ENCODE assay signal across 9 cellular contexts in the genomic region with DNA sequence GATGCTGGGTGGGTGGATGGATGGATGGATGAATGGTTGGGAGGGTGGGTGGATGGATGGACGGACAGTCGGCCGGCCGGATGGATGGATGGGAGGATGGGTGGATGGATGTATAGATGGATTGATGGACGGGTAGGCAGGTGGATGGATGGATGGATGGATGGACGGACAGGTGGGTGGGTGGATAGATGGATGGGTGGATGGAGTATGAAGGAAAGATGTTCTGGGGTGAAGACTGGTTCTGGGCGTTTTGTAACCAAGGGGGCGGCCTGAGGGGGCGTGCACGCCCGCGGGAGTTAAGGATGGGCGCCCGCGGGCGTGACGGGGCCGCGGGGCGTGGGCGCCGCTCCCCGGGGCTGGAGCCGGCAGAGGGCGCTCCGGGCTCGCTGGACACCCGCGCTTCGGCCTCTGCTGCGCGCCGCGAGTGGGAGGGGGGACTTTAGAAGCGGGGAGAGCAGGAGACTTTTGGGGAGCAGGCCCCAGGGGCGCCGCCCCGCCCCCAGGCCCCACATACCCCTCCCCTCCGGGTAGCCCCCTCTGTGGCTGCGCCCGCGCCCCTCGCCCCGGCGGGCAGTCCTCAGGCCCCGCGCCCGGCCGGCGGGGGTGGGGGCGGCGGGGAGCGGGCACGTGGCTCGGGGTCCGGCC. TPM values are rescaled to one million over a fixed set of nuclear protein-coding genes. Genes with fewer than 3 reads are reported as not detected.
DNase-seq lines count a peak whose midpoint lies in the region; ATAC-seq and TF ChIP-seq lines count a peak whose summit lies in the region.
"Had no signal": no experiment of that assay in that cellular context is flagged by ENCODE, and none has a peak within 500 bp of the region (broad histone marks: within the 10 kb centered on the region; RNA-seq: fewer than 3 reads in every experiment).

A gene (plus strand): TSS at position 407 of the 645 bp plus-strand sequence. CDS start 405 bp downstream, outside the sequence.

- no peak for ATAC-seq in activated naive CD8-positive, alpha-beta T cell treated with anti-CD3 and anti-CD28 coated beads, Interleukin-2, amount 10 ng/mL, durations not matched to agents 7 days and 5 days (ENCODE audit: low read depth)
- ATAC-seq in heart right ventricle (peak in 6 of 8 donors; percentile 22 to 65 (median 42)), HG02884 (IDR thresholded peaks at IDR 0.05; ENCODE audit: unreplicated experiment) (no peak), GM18520 (IDR thresholded peaks at IDR 0.05; ENCODE audit: unreplicated experiment) (no peak)

- H3K4me1 Mint-ChIP-seq in activated naive CD8-positive, alpha-beta T cell treated with anti-CD3 and anti-CD28 coated beads, Interleukin-2, amount 10 ng/mL, durations not matched to agents 7 days and 5 days: peaks cover 2% of the 10 kb centered on the region
- H3K4me1 Mint-ChIP-seq in progenitor cell of endocrine pancreas (ENCODE audit: low read depth): no peaks in the 10 kb centered on the region

- peaks cover 0 to 23% (median 0%) of the 10 kb centered on the region in 9 donors for H3K36me3 ChIP-seq in heart right ventricle

- H3K27ac ChIP-seq in heart right ventricle: no peak within 1 kb of the TSS

- H3K27ac Mint-ChIP-seq in activated naive CD8-positive, alpha-beta T cell treated with anti-CD3 and anti-CD28 coated beads, Interleukin-2, amount 10 ng/mL, durations not matched to agents 7 days and 5 days: peak within 1 kb of the TSS; percentile 74
- H3K27ac Mint-ChIP-seq in progenitor cell of endocrine pancreas: no peak within 1 kb of the TSS

- DNase-seq in EL (peak; percentile 30), HT-29 (ENCODE audit: low spot score) (peak; percentile 27), heart right ventricle (peak; percentile 40 to 62), progenitor cell of endocrine pancreas (ENCODE audit: low spot score, unreplicated experiment) (peak; percentile 49), mesenteric fat pad (ENCODE audit: low spot score) (no peak)
- peak; percentile 60 for DNase-seq in activated naive CD8-positive, alpha-beta T cell treated with anti-CD3 and anti-CD28 coated beads, Interleukin-2, amount 10 ng/mL, durations not matched to agents 7 days and 5 days

- peak within 1 kb of the TSS in 9 of 10 donors; percentile 29 to 47 (median 38) for H3K4me3 ChIP-seq in heart right ventricle

- H3K36me3 Mint-ChIP-seq in activated naive CD8-positive, alpha-beta T cell treated with anti-CD3 and anti-CD28 coated beads, Interleukin-2, amount 10 ng/mL, durations not matched to agents 7 days and 5 days: no peaks in the 10 kb centered on the region
- H3K36me3 Mint-ChIP-seq in progenitor cell of endocrine pancreas (ENCODE audit: insufficient read depth): no peaks in the 10 kb centered on the region

- peak within 1 kb of the TSS; percentile 61 for H3K4me3 Mint-ChIP-seq in activated naive CD8-positive, alpha-beta T cell treated with anti-CD3 and anti-CD28 coated beads, Interleukin-2, amount 10 ng/mL, durations not matched to agents 7 days and 5 days
- peak within 1 kb of the TSS; percentile 66 for H3K4me3 Mint-ChIP-seq in progenitor cell of endocrine pancreas (ENCODE audit: low read depth)

- intact Hi-C loops in heart right ventricle (cut with DNase I): loop anchor here in 8 of 10 donors (2.0 to 10.0 kb wide), 11 partner anchors 74 to 517 kb away; a partner anchor contains a TSS

- TF ChIP-seq CTCF in heart right ventricle (IDR thresholded peaks at IDR 0.05) (peak; percentile 33 to 81 (median 69)), progenitor cell of endocrine pancreas (IDR thresholded peaks at IDR 0.05; ENCODE audit: unreplicated experiment) (peak; percentile 89)

- H3K4me1 ChIP-seq in heart right ventricle: peaks cover 0 to 9% (median 0%) of the 10 kb centered on the region in 9 donors

- peaks cover 16% of the 10 kb centered on the region for H3K27me3 Mint-ChIP-seq in activated naive CD8-positive, alpha-beta T cell treated with anti-CD3 and anti-CD28 coated beads, Interleukin-2, amount 10 ng/mL, durations not matched to agents 7 days and 5 days
- H3K27me3 Mint-ChIP-seq in progenitor cell of endocrine pancreas: peaks cover 10% of the 10 kb centered on the region

- H3K27me3 ChIP-seq in heart right ventricle: peaks cover 0 to 24% (median 8%) of the 10 kb centered on the region in 7 donors

- POLR2A ChIA-PET in activated naive CD8-positive, alpha-beta T cell treated with anti-CD3 and anti-CD28 coated beads, Interleukin-2, amount 10 ng/mL, durations not matched to agents 7 days and 5 days (lab: Charles Lee): no interaction called here

- WGBS in heart right ventricle, 2 donors: 8 to 26% methylated on average over 17 to 56 of the region's 56 CpGs

- no peaks in the 10 kb centered on the region for H3K9me3 Mint-ChIP-seq in activated naive CD8-positive, alpha-beta T cell treated with anti-CD3 and anti-CD28 coated beads, Interleukin-2, amount 10 ng/mL, durations not matched to agents 7 days and 5 days
- no peaks in the 10 kb centered on the region for H3K9me3 Mint-ChIP-seq in progenitor cell of endocrine pancreas (ENCODE audit: low read depth)

- no peaks in the 10 kb centered on the region for H3K9me3 ChIP-seq in heart right ventricle

RNA-seq across cellular contexts. Expression of the gene that starts here (rescaled TPM):
- total RNA-seq in HT-29 (2014; rRNA removed; shearing (Covaris generic)): 0.10 TPM in 1 of 2 replicates, not detected in the other
- total RNA-seq in activated naive CD8-positive, alpha-beta T cell treated with anti-CD3 and anti-CD28 coated beads, Interleukin-2, amount 10 ng/mL, durations not matched to agents 7 days and 5 days: not detected
- total RNA-seq in heart right ventricle (1 to 10 TPM in 4 of 10 donors, under 1 TPM in 6; 0.32 to 1.1 (median 0.90) TPM), progenitor cell of endocrine pancreas (4.4 and 4.6 TPM in 2 replicates), mesenteric fat pad (1.5 TPM)
- 1 to 10 TPM; 1.9 to 3.2 TPM for polyA plus RNA-seq in heart right ventricle
- total RNA-seq: T-helper 2 cell treated with Interferon-gamma antibody and Interleukin-4, amounts not matched to agents 100 ng/mL and 5 ng/mL, for 36 hours had no signal

Comparison
In these comparisons a context has a peak if more than half of its experiments do, and no peak if none do; other contexts are left out.
1. Peak in DNase-seq in HT-29; RNA of the gene not detected or under 1 TPM.
2. Peak in DNase-seq in activated naive CD8-positive, alpha-beta T cell treated with anti-CD3 and anti-CD28 coated beads, Interleukin-2, amount 10 ng/mL, durations not matched to agents 7 days and 5 days; RNA of the gene not detected or under 1 TPM.
3. ATAC-seq: peak in heart right ventricle (6 of 8); none in activated naive CD8-positive, alpha-beta T cell treated with anti-CD3 and anti-CD28 coated beads, Interleukin-2, amount 10 ng/mL, durations not matched to agents 7 days and 5 days (single experiment), HG02884 (single experiment) and GM18520 (single experiment).